21 cellular contexts compared by ENCODE assay signal in the genomic region with DNA sequence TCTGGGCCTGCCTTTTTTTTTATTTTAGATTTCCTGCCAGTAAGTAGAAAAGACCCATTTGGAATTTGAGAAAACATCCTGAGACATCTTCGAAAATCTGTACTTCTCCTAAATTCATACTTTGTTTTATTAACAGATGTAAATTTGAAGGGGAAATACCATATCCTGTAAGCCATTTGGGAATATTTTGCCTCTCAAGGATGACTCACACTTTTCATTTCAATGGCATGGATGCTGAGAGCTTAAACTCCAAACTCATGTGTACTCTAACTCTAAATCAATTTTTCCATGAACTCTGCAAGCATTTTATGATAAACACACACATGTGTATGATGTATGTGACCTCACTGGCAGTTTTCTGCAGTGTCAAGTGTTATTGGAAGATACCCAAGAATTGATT.
A peak's percentile ranks its signal among the peaks of the same experiment; 100 is the strongest.
DNase-seq lines count a peak whose midpoint lies in the region; ATAC-seq and TF ChIP-seq lines count a peak whose summit lies in the region.
"Had no signal": no experiment of that assay in that cellular context is flagged by ENCODE, and none has a peak within 500 bp of the region (broad histone marks: within the 10 kb centered on the region; RNA-seq: fewer than 3 reads in every experiment).

No MANE protein-coding gene starts in this region.

- H3K27me3 ChIP-seq in fibroblast of lung (ENCODE audit: control insufficient read depth, insufficient read depth, low read length), result no peaks in the 10 kb centered on the region
- H3K27me3 ChIP-seq: BE2C, tibial artery had no signal

- TF ChIP-seq CTCF in fibroblast of lung (conservative IDR thresholded peaks at IDR 0.05 in 1 of 2, IDR thresholded peaks at IDR 0.05 in 1 of 2; ENCODE audit: low read depth in 1 of 2, low read length in 2 of 2) (no peak), osteocyte (IDR thresholded peaks at IDR 0.05) (no peak)

- peaks cover 2% of the 10 kb centered on the region for H3K36me3 Mint-ChIP-seq in osteocyte (ENCODE audit: unreplicated experiment)
- H3K36me3 Mint-ChIP-seq in activated CD8-positive, alpha-beta T cell treated with anti-CD3 and anti-CD28 coated beads, Interleukin-2, amount 10 ng/mL, durations not matched to agents 7 days and 5 days (ENCODE audit: low read depth), result no peaks in the 10 kb centered on the region
- H3K36me3 Mint-ChIP-seq: memory B cell, naive B cell had no signal

- no peak overlapping the region for H3K4me3 ChIP-seq in fibroblast of lung (replicated peaks in 1 of 4; ENCODE audit: control extremely low read depth in 1 of 4, insufficient read depth in 1 of 4, low read depth in 3 of 4, low read length in 4 of 4)
- H3K4me3 ChIP-seq: tibial artery had no signal

- H2AFZ ChIP-seq in fibroblast of lung (ENCODE audit: low read length), result no peak overlapping the region

- H3K4me2 ChIP-seq in fibroblast of lung (ENCODE audit: extremely low read depth, insufficient read depth, low read length), result no peak overlapping the region

- peak; percentile 31 for DNase-seq in ELR (ENCODE audit: low read depth)
- peak; percentile 59 for DNase-seq in NCI-H69 (lab: John Stamatoyannopoulos, UW)
- peak; percentile 32 to 46 for DNase-seq in fibroblast of lung (ENCODE audit: low read depth in 2 of 2)
- DNase-seq in osteocyte (ENCODE audit: extremely low spot score, unreplicated experiment), result no peak
- no peak for DNase-seq in stimulated activated naive CD4-positive, alpha-beta T cell (lab: John Stamatoyannopoulos, UW)
- DNase-seq in D341Med (ENCODE audit: low spot score), result no peak
- DNase-seq in activated CD8-positive, alpha-beta T cell treated with anti-CD3 and anti-CD28 coated beads, Interleukin-2, amount 10 ng/mL, durations not matched to agents 7 days and 5 days, result no peak
- DNase-seq: activated CD8-positive, alpha-beta T cell treated with anti-CD3 and anti-CD28 coated beads for 36 hours; activated naive CD4-positive, alpha-beta T cell; activated T-cell treated with anti-CD3 and anti-CD28 coated beads, Interleukin-2, amount 50 U/mL, for 1 hour; BE2C; erythroblast; naive B cell; NCI-H187; SHP77 treated with DMSO at 0.1 percent for 48 hours; stimulated activated CD4-positive, alpha-beta T cell treated with anti-CD3 and anti-CD28 coated beads, Interleukin-4, amount 100 ng/mL, for 1 hour; stimulated activated naive CD8-positive, alpha-beta T cell treated with anti-CD3 and anti-CD28 coated beads, Interleukin-15, Interleukin-2, amounts not matched to agents 100 U/mL and 50 U/mL, for 24 hours; tibial artery had no signal

- POLR2A ChIA-PET in activated CD8-positive, alpha-beta T cell treated with anti-CD3 and anti-CD28 coated beads, Interleukin-2, amount 10 ng/mL, durations not matched to agents 7 days and 5 days (lab: Charles Lee), result no interaction called here

- peak overlapping the region; percentile 85 for H3K27ac Mint-ChIP-seq in osteocyte (ENCODE audit: unreplicated experiment)
- H3K27ac Mint-ChIP-seq in activated CD8-positive, alpha-beta T cell treated with anti-CD3 and anti-CD28 coated beads, Interleukin-2, amount 10 ng/mL, durations not matched to agents 7 days and 5 days, result no peak overlapping the region
- H3K27ac Mint-ChIP-seq: activated CD8-positive, alpha-beta T cell treated with anti-CD3 and anti-CD28 coated beads for 36 hours; memory B cell; naive B cell had no signal

- peaks cover 28% of the 10 kb centered on the region for H3K4me1 Mint-ChIP-seq in osteocyte (ENCODE audit: unreplicated experiment)
- H3K4me1 Mint-ChIP-seq in activated CD8-positive, alpha-beta T cell treated with anti-CD3 and anti-CD28 coated beads, Interleukin-2, amount 10 ng/mL, durations not matched to agents 7 days and 5 days (ENCODE audit: low read depth), result no peaks in the 10 kb centered on the region
- H3K4me1 Mint-ChIP-seq: memory B cell, naive B cell had no signal

- CTCF ChIA-PET in activated CD8-positive, alpha-beta T cell treated with anti-CD3 and anti-CD28 coated beads, Interleukin-2, amount 10 ng/mL, durations not matched to agents 7 days and 5 days (lab: Charles Lee), result no interaction called here

- H3K4me1 ChIP-seq in fibroblast of lung (ENCODE audit: control insufficient read depth, extremely low read depth, insufficient read depth, low read length), result no peaks in the 10 kb centered on the region
- H3K4me1 ChIP-seq: tibial artery had no signal

- H3K4me3 Mint-ChIP-seq in osteocyte (ENCODE audit: unreplicated experiment), result no peak overlapping the region
- no peak overlapping the region for H3K4me3 Mint-ChIP-seq in activated CD8-positive, alpha-beta T cell treated with anti-CD3 and anti-CD28 coated beads, Interleukin-2, amount 10 ng/mL, durations not matched to agents 7 days and 5 days
- H3K4me3 Mint-ChIP-seq: activated CD8-positive, alpha-beta T cell treated with anti-CD3 and anti-CD28 coated beads for 36 hours; memory B cell; naive B cell had no signal

- H3K9me3 Mint-ChIP-seq in osteocyte (ENCODE audit: unreplicated experiment), result no peaks in the 10 kb centered on the region
- H3K9me3 Mint-ChIP-seq in activated CD8-positive, alpha-beta T cell treated with anti-CD3 and anti-CD28 coated beads, Interleukin-2, amount 10 ng/mL, durations not matched to agents 7 days and 5 days (ENCODE audit: insufficient read depth), result no peaks in the 10 kb centered on the region
- H3K9me3 Mint-ChIP-seq: memory B cell, naive B cell had no signal

- H3K27ac ChIP-seq in fibroblast of lung (ENCODE audit: insufficient read depth, low read length), result no peak overlapping the region
- H3K27ac ChIP-seq: tibial artery had no signal

- H3K36me3 ChIP-seq in fibroblast of lung (ENCODE audit: control insufficient read depth, insufficient read depth, low read length), result no peaks in the 10 kb centered on the region
- H3K36me3 ChIP-seq: BE2C, tibial artery had no signal

- no peaks in the 10 kb centered on the region for H3K9me3 ChIP-seq in fibroblast of lung (ENCODE audit: control insufficient read depth, insufficient read depth, low read depth, low read length)
- H3K9me3 ChIP-seq: BE2C, tibial artery had no signal

- H4K20me1 ChIP-seq in fibroblast of lung (ENCODE audit: control insufficient read depth, extremely low read depth, insufficient read depth, low read length), result no peaks in the 10 kb centered on the region

- H3K79me2 ChIP-seq in fibroblast of lung (ENCODE audit: control insufficient read depth, insufficient read depth, low read length), result no peaks in the 10 kb centered on the region

- H3K9ac ChIP-seq in fibroblast of lung (ENCODE audit: insufficient read depth, low read length), result no peak overlapping the region

- no peaks in the 10 kb centered on the region for H3K27me3 Mint-ChIP-seq in osteocyte (ENCODE audit: unreplicated experiment)
- H3K27me3 Mint-ChIP-seq in activated CD8-positive, alpha-beta T cell treated with anti-CD3 and anti-CD28 coated beads, Interleukin-2, amount 10 ng/mL, durations not matched to agents 7 days and 5 days (ENCODE audit: low read depth), result peaks cover 1% of the 10 kb centered on the region
- H3K27me3 Mint-ChIP-seq: activated CD8-positive, alpha-beta T cell treated with anti-CD3 and anti-CD28 coated beads for 36 hours; memory B cell; naive B cell had no signal

- no peak for ATAC-seq in GM21515 (IDR thresholded peaks at IDR 0.05; ENCODE audit: unreplicated experiment)
- ATAC-seq in activated CD8-positive, alpha-beta T cell treated with anti-CD3 and anti-CD28 coated beads, Interleukin-2, amount 10 ng/mL, durations not matched to agents 7 days and 5 days, result no peak
- ATAC-seq: activated CD4-positive, CD25-positive, alpha-beta regulatory T cell treated with anti-CD3 and anti-CD28 coated beads, Interleukin-2, amount 50 U/mL, for 24 hours; activated CD8-positive, alpha-beta T cell treated with anti-CD3 and anti-CD28 coated beads for 36 hours; stimulated activated naive CD8-positive, alpha-beta T cell treated with anti-CD3 and anti-CD28 coated beads, Interleukin-15, Interleukin-2, amounts not matched to agents 100 U/mL and 50 U/mL, for 24 hours had no signal

Comparison
In these comparisons a context has a peak if more than half of its experiments do, and no peak if none do; other contexts are left out.
1. DNase-seq: peak in ELR (single experiment), NCI-H69 (single experiment) and fibroblast of lung (2 of 2); none in osteocyte (single experiment), stimulated activated naive CD4-positive, alpha-beta T cell (0 of 6), D341Med (single experiment) and activated CD8-positive, alpha-beta T cell treated with anti-CD3 and anti-CD28 coated beads, Interleukin-2, amount 10 ng/mL, durations not matched to agents 7 days and 5 days (single experiment).